ENCODE assay signal across 8 cellular contexts in genomic region chr19:3365447-3366103, GRCh38.
DNase-seq lines count a peak whose midpoint lies in the region; ATAC-seq and TF ChIP-seq lines count a peak whose summit lies in the region.

No MANE protein-coding gene starts in this region.

- H3K9me3 ChIP-seq in RWPE2 (ENCODE audit: severe bottlenecking): no peaks in the 10 kb centered on the region
- H3K9me3 ChIP-seq in mucosa of stomach (ENCODE audit: control insufficient read depth, low read length): no peaks in the 10 kb centered on the region

- no peak for DNase-seq in stimulated activated naive CD8-positive, alpha-beta T cell treated with anti-CD3 and anti-CD28 coated beads, Interleukin-15, Interleukin-2, amounts not matched to agents 100 U/mL and 50 U/mL, for 24 hours
- DNase-seq in RWPE2 (ENCODE audit: low spot score) (no peak), NAMALWA (ENCODE audit: low spot score) (no peak)
- no peak for DNase-seq in effector memory CD8-positive, alpha-beta T cell

- H3K4me3 Mint-ChIP-seq in stimulated activated naive CD8-positive, alpha-beta T cell treated with anti-CD3 and anti-CD28 coated beads, Interleukin-15, Interleukin-2, amounts not matched to agents 100 ng/mL and 50 ng/mL, for 24 hours: peak overlapping the region; percentile 64
- peak overlapping the region; percentile 79 for H3K4me3 Mint-ChIP-seq in effector memory CD8-positive, alpha-beta T cell

- ATAC-seq in stimulated activated naive CD8-positive, alpha-beta T cell treated with anti-CD3 and anti-CD28 coated beads, Interleukin-15, Interleukin-2, amounts not matched to agents 100 U/mL and 50 U/mL, for 24 hours: no peak
- peak; percentile 50 for ATAC-seq in RWPE2 (ENCODE audit: low read depth)
- no peak for ATAC-seq in effector memory CD8-positive, alpha-beta T cell (replicated peaks)
- no peak for ATAC-seq in GM21825 (IDR thresholded peaks at IDR 0.05; ENCODE audit: unreplicated experiment)
- no peak for ATAC-seq in GM21717 (IDR thresholded peaks at IDR 0.05; ENCODE audit: unreplicated experiment)

- no peak for TF ChIP-seq CTCF in RWPE2 (IDR thresholded peaks at IDR 0.05; ENCODE audit: poor library complexity, severe bottlenecking)

- peak overlapping the region; percentile 55 for H3K27ac Mint-ChIP-seq in stimulated activated naive CD8-positive, alpha-beta T cell treated with anti-CD3 and anti-CD28 coated beads, Interleukin-15, Interleukin-2, amounts not matched to agents 100 ng/mL and 50 ng/mL, for 24 hours
- peak overlapping the region in 1 of 2 donors; percentile 83 for H3K27ac Mint-ChIP-seq in effector memory CD8-positive, alpha-beta T cell

- H3K27ac ChIP-seq in RWPE2 (ENCODE audit: poor library complexity, severe bottlenecking): peak overlapping the region; percentile 85

- H3K4me1 Mint-ChIP-seq in stimulated activated naive CD8-positive, alpha-beta T cell treated with anti-CD3 and anti-CD28 coated beads, Interleukin-15, Interleukin-2, amounts not matched to agents 100 ng/mL and 50 ng/mL, for 24 hours (ENCODE audit: low read depth): peaks cover 50% of the 10 kb centered on the region
- H3K4me1 Mint-ChIP-seq in effector memory CD8-positive, alpha-beta T cell (ENCODE audit: low read depth in 2 of 2): peaks cover 34 to 36% of the 10 kb centered on the region in 2 donors

- peak overlapping the region; percentile 80 for H3K9ac ChIP-seq in mucosa of stomach (ENCODE audit: low read length)

- H3K36me3 ChIP-seq in RWPE2 (ENCODE audit: low read depth) (peaks cover 1% of the 10 kb centered on the region), mucosa of stomach (ENCODE audit: control insufficient read depth, insufficient read depth, low read length) (no peaks in the 10 kb centered on the region)

- H3K9me3 Mint-ChIP-seq in stimulated activated naive CD8-positive, alpha-beta T cell treated with anti-CD3 and anti-CD28 coated beads, Interleukin-15, Interleukin-2, amounts not matched to agents 100 ng/mL and 50 ng/mL, for 24 hours: no peaks in the 10 kb centered on the region
- H3K9me3 Mint-ChIP-seq in effector memory CD8-positive, alpha-beta T cell: no peaks in the 10 kb centered on the region

- no peaks in the 10 kb centered on the region for H3K27me3 Mint-ChIP-seq in stimulated activated naive CD8-positive, alpha-beta T cell treated with anti-CD3 and anti-CD28 coated beads, Interleukin-15, Interleukin-2, amounts not matched to agents 100 ng/mL and 50 ng/mL, for 24 hours
- H3K27me3 Mint-ChIP-seq in effector memory CD8-positive, alpha-beta T cell: no peaks in the 10 kb centered on the region

- H3K4me3 ChIP-seq in RWPE2 (ENCODE audit: severe bottlenecking) (peak overlapping the region; percentile 80), mucosa of stomach (ENCODE audit: low read length) (no peak overlapping the region)

- H3K4me1 ChIP-seq in RWPE2 (ENCODE audit: insufficient read depth, poor library complexity, severe bottlenecking) (peaks cover 7% of the 10 kb centered on the region), mucosa of stomach (ENCODE audit: control insufficient read depth, insufficient read depth, low read length) (peaks cover 53% of the 10 kb centered on the region)

- no peaks in the 10 kb centered on the region for H3K36me3 Mint-ChIP-seq in stimulated activated naive CD8-positive, alpha-beta T cell treated with anti-CD3 and anti-CD28 coated beads, Interleukin-15, Interleukin-2, amounts not matched to agents 100 ng/mL and 50 ng/mL, for 24 hours (ENCODE audit: low read depth)
- peaks cover 10% of the 10 kb centered on the region for H3K36me3 Mint-ChIP-seq in effector memory CD8-positive, alpha-beta T cell (ENCODE audit: insufficient read depth)

- H3K27me3 ChIP-seq in RWPE2 (ENCODE audit: insufficient read depth, poor library complexity, severe bottlenecking) (no peaks in the 10 kb centered on the region), mucosa of stomach (ENCODE audit: control insufficient read depth, insufficient read depth, low read length) (no peaks in the 10 kb centered on the region)
